In the genomic region with DNA sequence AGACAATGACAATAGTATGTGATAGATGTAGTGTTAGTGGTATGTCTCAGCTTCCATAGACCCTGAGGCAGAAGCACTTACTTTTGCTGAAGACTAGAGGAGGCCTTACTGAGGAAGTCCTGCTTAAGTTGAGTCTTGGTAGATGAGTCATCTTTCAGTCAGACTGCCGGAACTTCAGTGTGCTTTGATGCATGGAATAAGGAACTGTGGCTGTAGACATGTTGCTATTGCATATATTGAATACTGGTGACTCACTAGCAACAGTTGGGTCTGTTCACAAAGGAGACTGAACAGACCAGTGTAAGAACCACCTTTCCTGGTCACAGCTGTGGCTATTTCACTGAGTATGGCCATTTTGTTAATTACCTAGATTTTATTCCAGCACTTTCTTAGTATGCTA, we compare ENCODE assay signal across 8 cellular contexts.
DNase-seq lines count a peak whose midpoint lies in the region; ATAC-seq and TF ChIP-seq lines count a peak whose summit lies in the region.

No MANE protein-coding gene starts in this region.

- H3K27me3 Mint-ChIP-seq in immature natural killer cell (ENCODE audit: low read depth in 3 of 3): no peaks in the 10 kb centered on the region

- no peaks in the 10 kb centered on the region for H3K4me1 Mint-ChIP-seq in immature natural killer cell

- no peak overlapping the region for H3K9ac ChIP-seq in HUES6 (ENCODE audit: low read length)

- in situ Hi-C loops in astrocyte of the cerebellum (cut with HindIII; ENCODE audit: low sequenced_read_pairs): no loop called here

- H3K4me3 ChIP-seq in HUES6 (ENCODE audit: low read depth, low read length): no peak overlapping the region
- H3K4me3 ChIP-seq in astrocyte of the cerebellum (ENCODE audit: low read depth, low read length): no peak overlapping the region

- H3K4me3 Mint-ChIP-seq in immature natural killer cell: no peak overlapping the region

- H3K36me3 Mint-ChIP-seq in immature natural killer cell: no peaks in the 10 kb centered on the region

- no peaks in the 10 kb centered on the region for H3K36me3 ChIP-seq in HUES6 (ENCODE audit: control insufficient read depth, insufficient read depth, low read length)

- peak overlapping the region; percentile 18; the same call in 1 of the 2 replicates for H3K27ac ChIP-seq in HUES6 (ENCODE audit: low read depth, low read length)

- H3K27ac Mint-ChIP-seq in immature natural killer cell: no peak overlapping the region

- peaks cover 6 to 69% (median 35%) of the 10 kb centered on the region in 6 donors for H3K9me3 Mint-ChIP-seq in immature natural killer cell

- peak; percentile 87 for ATAC-seq in GM21717 (IDR thresholded peaks at IDR 0.05; ENCODE audit: unreplicated experiment)

- H3K9me3 ChIP-seq in HUES6 (ENCODE audit: control insufficient read depth, insufficient read depth, low read depth, low read length): peaks cover 26% of the 10 kb centered on the region

- H3K27me3 ChIP-seq in HUES6 (ENCODE audit: control insufficient read depth, insufficient read depth, low read length): no peaks in the 10 kb centered on the region

- TF ChIP-seq CTCF in GM10266 (IDR thresholded peaks at IDR 0.05; ENCODE audit: control insufficient read depth, insufficient read depth, low read depth, missing control alignments) (no peak), astrocyte of the cerebellum (IDR thresholded peaks at IDR 0.05; ENCODE audit: low read depth, low read length, missing control alignments) (no peak)

- peaks cover 11% of the 10 kb centered on the region for H3K4me1 ChIP-seq in HUES6 (ENCODE audit: control insufficient read depth, insufficient read depth, low read length)

- peak; percentile 16 for DNase-seq in GM10266 (ENCODE audit: extremely low spot score)
- peak; percentile 86 for DNase-seq in astrocyte of the cerebellum (ENCODE audit: low read depth)
- no peak for DNase-seq in NCI-H128 (lab: John Stamatoyannopoulos, UW; ENCODE audit: unreplicated experiment)
- DNase-seq in NCI-H2029 (lab: John Stamatoyannopoulos, UW): no peak
- no peak for DNase-seq in immature natural killer cell
- no peak for DNase-seq in activated naive CD4-positive, alpha-beta T cell (lab: John Stamatoyannopoulos, UW)

Comparison
In these comparisons a context has a peak if more than half of its experiments do, and no peak if none do; other contexts are left out.
1. DNase-seq: peak in GM10266 (single experiment) and astrocyte of the cerebellum (single experiment); none in NCI-H128 (single experiment), NCI-H2029 (single experiment), immature natural killer cell (0 of 3) and activated naive CD4-positive, alpha-beta T cell (0 of 4).